ENCODE assay signal across 9 cellular contexts in the genomic region with DNA sequence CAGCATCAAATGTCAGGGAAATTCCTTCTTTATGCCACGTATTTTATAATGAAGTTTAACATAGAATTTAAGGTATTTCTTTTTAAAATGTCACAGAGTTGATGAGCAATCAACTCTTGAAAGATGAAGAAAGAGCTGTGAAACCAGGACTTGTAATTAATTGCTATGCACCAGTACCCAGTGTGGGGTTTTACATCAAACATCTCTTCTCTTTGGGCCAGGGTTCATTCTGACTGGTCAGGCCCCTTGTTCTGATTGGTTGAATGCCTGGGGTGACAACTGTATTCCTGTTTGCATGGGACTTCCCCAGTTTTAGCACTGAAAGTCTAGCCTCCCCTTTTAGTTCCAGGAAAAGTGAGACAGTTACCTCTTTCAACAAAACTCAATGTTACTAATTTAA. TPM values are rescaled to one million over a fixed set of nuclear protein-coding genes. Genes with fewer than 3 reads are reported as not detected.
DNase-seq lines count a peak whose midpoint lies in the region; ATAC-seq and TF ChIP-seq lines count a peak whose summit lies in the region.
"Had no signal": no experiment of that assay in that cellular context is flagged by ENCODE, and none has a peak within 500 bp of the region (broad histone marks: within the 10 kb centered on the region; RNA-seq: fewer than 3 reads in every experiment).

No MANE protein-coding gene starts in this region.

- H3K36me3 ChIP-seq in MM.1S (replicated peaks; ENCODE audit: insufficient read depth, low read length) (no peaks in the 10 kb centered on the region), right atrium auricular region (no peaks in the 10 kb centered on the region), mucosa of descending colon (ENCODE audit: low read depth) (no peaks in the 10 kb centered on the region)
- H3K36me3 ChIP-seq: sigmoid colon had no signal

- peak overlapping the region; percentile 19; the same call in 1 of the 2 replicates for H3K4me2 ChIP-seq in MM.1S (ENCODE audit: low read depth, low read length)

- no peaks in the 10 kb centered on the region for H3K79me2 ChIP-seq in MM.1S (ENCODE audit: low read length)

- H3K9ac ChIP-seq in MM.1S (ENCODE audit: low read length) = no peak overlapping the region

- H3K4me1 ChIP-seq in MM.1S (ENCODE audit: low read length) (no peaks in the 10 kb centered on the region), right atrium auricular region (no peaks in the 10 kb centered on the region), mucosa of descending colon (ENCODE audit: low read depth) (no peaks in the 10 kb centered on the region)
- H3K4me1 ChIP-seq: sigmoid colon had no signal

- H3K4me3 ChIP-seq in MM.1S (ENCODE audit: low read length) (no peak overlapping the region), right atrium auricular region (no peak overlapping the region), mucosa of descending colon (no peak overlapping the region)
- H3K4me3 ChIP-seq: sigmoid colon had no signal

- no peaks in the 10 kb centered on the region for H3K9me2 ChIP-seq in MM.1S (replicated peaks; ENCODE audit: insufficient read depth, low read length)

- H4K20me1 ChIP-seq in MM.1S (ENCODE audit: insufficient read depth, low read length) = no peaks in the 10 kb centered on the region

- DNase-seq in activated CD4-positive, CD25-positive, alpha-beta regulatory T cell treated with anti-CD3 and anti-CD28 coated beads, Interleukin-2, amount 50 U/mL, for 72 hours = no peak
- DNase-seq in MM.1S (peak; percentile 15), right atrium auricular region (ENCODE audit: low spot score) (no peak), substantia nigra (lab: John Stamatoyannopoulos, UW) (no peak), mucosa of descending colon (no peak)
- peak; percentile 37 for DNase-seq in stimulated activated CD4-positive, alpha-beta T cell treated with anti-CD3 and anti-CD28 coated beads, Interleukin-4, amount 100 ng/mL, for 24 hours
- DNase-seq: sigmoid colon had no signal

- ATAC-seq in activated CD4-positive, CD25-positive, alpha-beta regulatory T cell treated with anti-CD3 and anti-CD28 coated beads, Interleukin-2, amount 50 U/mL, for 24 hours = peak; percentile 97 to 98
- peak; percentile 96 for ATAC-seq in HG02588 (IDR thresholded peaks at IDR 0.05; ENCODE audit: unreplicated experiment)
- no peak for ATAC-seq in mucosa of descending colon

- no peak for TF ChIP-seq CTCF in MM.1S (IDR thresholded peaks at IDR 0.05; ENCODE audit: low read length)
- TF ChIP-seq CTCF in right atrium auricular region (IDR thresholded peaks at IDR 0.05) = no peak
- TF ChIP-seq CTCF in mucosa of descending colon (IDR thresholded peaks at IDR 0.05) = no peak

- intact Hi-C loops in mucosa of descending colon (cut with DNase I, micrococcal nuclease) = no loop called here

- no peak overlapping the region for H3K27ac ChIP-seq in MM.1S (ENCODE audit: low read length)
- H3K27ac ChIP-seq in right atrium auricular region = no peak overlapping the region
- no peak overlapping the region for H3K27ac ChIP-seq in substantia nigra (ENCODE audit: low read depth, low read length, poor library complexity, severe bottlenecking)
- H3K27ac ChIP-seq: sigmoid colon had no signal

- H3K9me3 ChIP-seq in MM.1S (replicated peaks; ENCODE audit: insufficient read depth, low read length) (no peaks in the 10 kb centered on the region), right atrium auricular region (no peaks in the 10 kb centered on the region), mucosa of descending colon (no peaks in the 10 kb centered on the region)
- H3K9me3 ChIP-seq: sigmoid colon had no signal

- H2AFZ ChIP-seq in MM.1S (ENCODE audit: low read length) = no peak overlapping the region

- H3K27me3 ChIP-seq in MM.1S (replicated peaks; ENCODE audit: insufficient read depth, low read length) = no peaks in the 10 kb centered on the region
- no peaks in the 10 kb centered on the region for H3K27me3 ChIP-seq in right atrium auricular region
- H3K27me3 ChIP-seq: sigmoid colon had no signal

- H3F3A ChIP-seq in MM.1S (ENCODE audit: insufficient read depth, low read length) = no peaks in the 10 kb centered on the region

RNA-seq across cellular contexts. Expression of gene PTPRG, which starts 40.1 kb away (rescaled TPM):
- total RNA-seq in right atrium auricular region (10 to 100 TPM; 33.9 to 39.2 TPM), mucosa of descending colon (10 to 100 TPM; 28.9 to 54.7 (median 40.4) TPM)

Comparison
In these comparisons a context has a peak if more than half of its experiments do, and no peak if none do; other contexts are left out.
1. DNase-seq: peak in MM.1S (single experiment) and stimulated activated CD4-positive, alpha-beta T cell treated with anti-CD3 and anti-CD28 coated beads, Interleukin-4, amount 100 ng/mL, for 24 hours (single experiment); none in activated CD4-positive, CD25-positive, alpha-beta regulatory T cell treated with anti-CD3 and anti-CD28 coated beads, Interleukin-2, amount 50 U/mL, for 72 hours (single experiment), right atrium auricular region (single experiment), substantia nigra (0 of 49) and mucosa of descending colon (0 of 3).